ENCODE assay signal across 12 cellular contexts in genomic region chr12:50175716-50176026, GRCh38. TPM values are rescaled to one million over a fixed set of nuclear protein-coding genes. Genes with fewer than 3 reads are reported as not detected.
A peak's percentile ranks its signal among the peaks of the same experiment; 100 is the strongest.
DNase-seq lines count a peak whose midpoint lies in the region; ATAC-seq and TF ChIP-seq lines count a peak whose summit lies in the region.
"Had no signal": no experiment of that assay in that cellular context is flagged by ENCODE, and none has a peak within 500 bp of the region (broad histone marks: within the 10 kb centered on the region; RNA-seq: fewer than 3 reads in every experiment).

No MANE protein-coding gene starts in this region.

- H3K9me3 ChIP-seq in GM23248 (ENCODE audit: low read depth) (no peaks in the 10 kb centered on the region), SU-DHL-6 (ENCODE audit: insufficient read depth, low read length) (no peaks in the 10 kb centered on the region)

- intact Hi-C loops in CD14-positive monocyte (cut with micrococcal nuclease) = loop anchor here (2.0 to 10.0 kb wide), 5 partner anchors 43 to 211 kb away; partner anchors contain the start of genes AQP5 (in 1 of the 2) and COX14 (in 1 of the 2)

- no peak overlapping the region for H3K27ac Mint-ChIP-seq in CD14-positive monocyte
- H3K27ac Mint-ChIP-seq in mesothelial cell of epicardium = peak overlapping the region; percentile 0
- H3K27ac Mint-ChIP-seq in stimulated activated naive CD8-positive, alpha-beta T cell treated with anti-CD3 and anti-CD28 coated beads, Interleukin-15, amount 100 ng/mL, for 72 hours = no peak overlapping the region

- H4K20me1 ChIP-seq in GM23248 (ENCODE audit: insufficient read depth) = no peaks in the 10 kb centered on the region
- no peaks in the 10 kb centered on the region for H4K20me1 ChIP-seq in SU-DHL-6 (ENCODE audit: low read depth, low read length)

- H3K27me3 ChIP-seq in GM23248 (replicated peaks; ENCODE audit: insufficient read depth) = no peaks in the 10 kb centered on the region
- no peaks in the 10 kb centered on the region for H3K27me3 ChIP-seq in SU-DHL-6 (ENCODE audit: low read length)

- WGBS in GM23248 (ENCODE audit: low coverage in 1 of 2, low lambda C conversion rate in 2 of 2, missing lambda C conversion rate in 2 of 2), 2 experiments = 20 to 26% methylated on average over 1 of the region's 1 CpG

- no peak for ATAC-seq in stimulated activated naive CD8-positive, alpha-beta T cell treated with anti-CD3 and anti-CD28 coated beads, Interleukin-15, amount 100 ng/mL, for 72 hours
- ATAC-seq: HepG2 had no signal

- H3K4me3 ChIP-seq in GM23248 (no peak overlapping the region), SU-DHL-6 (ENCODE audit: insufficient read depth, low read length, poor library complexity, severe bottlenecking) (no peak overlapping the region)

- peaks cover 32% of the 10 kb centered on the region for H3K79me2 ChIP-seq in GM23248 (ENCODE audit: insufficient read depth)
- no peaks in the 10 kb centered on the region for H3K79me2 ChIP-seq in SU-DHL-6 (ENCODE audit: insufficient read depth, low read length)

- H3K4me2 ChIP-seq in GM23248 (ENCODE audit: unreplicated experiment) (no peak overlapping the region), SU-DHL-6 (ENCODE audit: low read depth, low read length, poor library complexity, severe bottlenecking) (no peak overlapping the region)

- H3K27ac ChIP-seq in GM23248 (peak overlapping the region; percentile 4; the same call in 1 of the 2 replicates), SU-DHL-6 (ENCODE audit: low read depth, low read length) (no peak overlapping the region)

- H3F3A ChIP-seq in GM23248 (ENCODE audit: insufficient read depth) (peaks cover 64% of the 10 kb centered on the region), SU-DHL-6 (ENCODE audit: insufficient read depth) (peaks cover 12% of the 10 kb centered on the region; the same call in 1 of the 2 replicates)

- TF ChIP-seq CTCF in CD14-positive monocyte (IDR thresholded peaks at IDR 0.05) = peak; percentile 31
- peak; percentile 0 for TF ChIP-seq CTCF in SU-DHL-6 (IDR thresholded peaks at IDR 0.05; ENCODE audit: insufficient read depth, low read length, poor library complexity, severe bottlenecking)
- peak; percentile 25 for TF ChIP-seq CTCF in mesothelial cell of epicardium (IDR thresholded peaks at IDR 0.05; ENCODE audit: unreplicated experiment)

- H3K9me2 ChIP-seq in GM23248 (ENCODE audit: insufficient read depth) = no peaks in the 10 kb centered on the region
- no peaks in the 10 kb centered on the region for H3K9me2 ChIP-seq in SU-DHL-6 (replicated peaks; ENCODE audit: insufficient read depth, low read length)

- H3K4me1 ChIP-seq in GM23248 (ENCODE audit: insufficient read depth) = no peaks in the 10 kb centered on the region

- H3K4me1 Mint-ChIP-seq in CD14-positive monocyte = no peaks in the 10 kb centered on the region
- H3K4me1 Mint-ChIP-seq in mesothelial cell of epicardium = peaks cover 11% of the 10 kb centered on the region
- no peaks in the 10 kb centered on the region for H3K4me1 Mint-ChIP-seq in stimulated activated naive CD8-positive, alpha-beta T cell treated with anti-CD3 and anti-CD28 coated beads, Interleukin-15, amount 100 ng/mL, for 72 hours

- DNase-seq in CD14-positive monocyte (ENCODE audit: low spot score) (no peak), GM23248 (no peak), mesothelial cell of epicardium (ENCODE audit: low spot score in 2 of 2, unreplicated experiment in 2 of 2) (no peak), cerebellar cortex (ENCODE audit: low spot score) (no peak), NCI-H774 (lab: John Stamatoyannopoulos, UW) (no peak)
- DNase-seq in stimulated activated naive CD8-positive, alpha-beta T cell treated with anti-CD3 and anti-CD28 coated beads, Interleukin-15, amount 100 ng/mL, for 72 hours = no peak
- DNase-seq: KG1, NCI-H1436 treated with DMSO at 0.1 percent for 48 hours, NCI-H510A, SIG-M5 had no signal

- H3K36me3 Mint-ChIP-seq in CD14-positive monocyte = peaks cover 7% of the 10 kb centered on the region in 2 donors
- H3K36me3 Mint-ChIP-seq in mesothelial cell of epicardium = peaks cover 16% of the 10 kb centered on the region

- H2AFZ ChIP-seq in GM23248 = no peak overlapping the region
- H2AFZ ChIP-seq in SU-DHL-6 (ENCODE audit: low read depth, low read length, severe bottlenecking) = no peak overlapping the region

- H3K27me3 Mint-ChIP-seq in CD14-positive monocyte (ENCODE audit: low read depth in 3 of 3) = peaks cover 0 to 3% (median 0%) of the 10 kb centered on the region in 3 donors
- no peaks in the 10 kb centered on the region for H3K27me3 Mint-ChIP-seq in mesothelial cell of epicardium (ENCODE audit: low read depth)
- no peaks in the 10 kb centered on the region for H3K27me3 Mint-ChIP-seq in stimulated activated naive CD8-positive, alpha-beta T cell treated with anti-CD3 and anti-CD28 coated beads, Interleukin-15, amount 100 ng/mL, for 72 hours

- no peak overlapping the region for H3K9ac ChIP-seq in GM23248
- H3K9ac ChIP-seq in SU-DHL-6 (ENCODE audit: low read length) = no peak overlapping the region

- H3K9me3 Mint-ChIP-seq in CD14-positive monocyte (peaks cover 0 to 2% (median 0%) of the 10 kb centered on the region in 7 donors), mesothelial cell of epicardium (no peaks in the 10 kb centered on the region)
- H3K9me3 Mint-ChIP-seq in stimulated activated naive CD8-positive, alpha-beta T cell treated with anti-CD3 and anti-CD28 coated beads, Interleukin-15, amount 100 ng/mL, for 72 hours = no peaks in the 10 kb centered on the region

- H3K36me3 ChIP-seq in GM23248 (ENCODE audit: low read depth) (peaks cover 44% of the 10 kb centered on the region), SU-DHL-6 (ENCODE audit: low read length) (no peaks in the 10 kb centered on the region; the same call in 1 of the 2 replicates)

- H3K4me3 Mint-ChIP-seq in CD14-positive monocyte (no peak overlapping the region), mesothelial cell of epicardium (no peak overlapping the region)
- H3K4me3 Mint-ChIP-seq in stimulated activated naive CD8-positive, alpha-beta T cell treated with anti-CD3 and anti-CD28 coated beads, Interleukin-15, amount 100 ng/mL, for 72 hours = no peak overlapping the region

- in situ Hi-C loops in GM23248 (cut with MboI) = no loop called here

RNA-seq across cellular contexts. Expression of gene CERS5, which starts 8.5 kb away (rescaled TPM):
- polyA plus RNA-seq in CD14-positive monocyte (10 to 100 TPM; 38.7 to 44.4 TPM), GM23248 (2016; fragmentation: Nextera tagmentation; extraction: Ambion mirVana) (88.7 and 99.2 TPM in 2 replicates)
- 52.4 and 60.7 TPM in 2 replicates for total RNA-seq in GM23248 (2014; rRNA removed; shearing (Covaris generic))
- total RNA-seq in mesothelial cell of epicardium = 70.4 to 77.1 TPM (median 75.3 TPM) in 3 replicates
